ENCODE assay signal across 9 cellular contexts in genomic region chr1:151989131-151989868, GRCh38. TPM values are rescaled to one million over a fixed set of nuclear protein-coding genes. Genes with fewer than 3 reads are reported as not detected.
DNase-seq lines count a peak whose midpoint lies in the region; ATAC-seq and TF ChIP-seq lines count a peak whose summit lies in the region.
"Had no signal": no experiment of that assay in that cellular context is flagged by ENCODE, and none has a peak within 500 bp of the region (broad histone marks: within the 10 kb centered on the region; RNA-seq: fewer than 3 reads in every experiment).

No MANE protein-coding gene starts in this region.

- no peak for TF ChIP-seq POLR2A in spleen (IDR thresholded peaks at IDR 0.05)

- TF ChIP-seq CTCF in fibroblast of villous mesenchyme (IDR thresholded peaks at IDR 0.05; ENCODE audit: insufficient read depth, low read depth, low read length) (no peak), spleen (IDR thresholded peaks at IDR 0.05 in 8 of 11, conservative IDR thresholded peaks at IDR 0.05 in 3 of 11) (no peak), WTC11 (IDR thresholded peaks at IDR 0.05) (no peak)

- peak overlapping the region in 6 of 8 donors; percentile 23 to 72 (median 54) for H3K27ac ChIP-seq in spleen

- 36 to 47% (median 45%) methylated on average over 6 of the region's 6 CpGs for WGBS in spleen, 5 donors

- H3K9me3 ChIP-seq in spleen: no peaks in the 10 kb centered on the region

- POLR2A ChIA-PET in WTC11 (lab: Charles Lee): interaction anchor here (0.7 kb wide), 1 partner anchor 15 kb away, joined by 3 read pairs; no protein-coding TSS in a partner anchor

- H3K27me3 Mint-ChIP-seq in WTC11 (ENCODE audit: low read depth): peaks cover 5% of the 10 kb centered on the region; the same call in 1 of the 2 replicates
- H3K27me3 Mint-ChIP-seq: B cell had no signal

- H3K36me3 Mint-ChIP-seq in WTC11: peaks cover 18% of the 10 kb centered on the region

- peaks cover 0 to 23% (median 5%) of the 10 kb centered on the region in 6 donors for H3K36me3 ChIP-seq in spleen

- no peak overlapping the region for H3K27ac Mint-ChIP-seq in WTC11
- H3K27ac Mint-ChIP-seq: B cell had no signal

- CTCF ChIA-PET in WTC11 (lab: Charles Lee): interaction anchor here (1.4 to 9.2 kb wide), 5 partner anchors 13 to 56 kb away, joined by 5 to 83 read pairs (median 5); no protein-coding TSS in a partner anchor

- H3K27me3 ChIP-seq in spleen (replicated peaks in 1 of 7): peaks cover 0 to 19% (median 3%) of the 10 kb centered on the region in 7 donors

- intact Hi-C loops in spleen (cut with DNase I; ENCODE audit: low total_unique reads): no loop called here

- peaks cover 23 to 97% (median 64%) of the 10 kb centered on the region in 6 donors for H3K4me1 ChIP-seq in spleen

- peaks cover 57% of the 10 kb centered on the region for H3K4me1 Mint-ChIP-seq in WTC11

- peak overlapping the region; percentile 29 for H3K4me3 ChIP-seq in fibroblast of villous mesenchyme (ENCODE audit: low read depth, low read length)
- no peak overlapping the region for H3K4me3 ChIP-seq in spleen

- no peak for ATAC-seq in WTC11

- no peak overlapping the region for H3K4me3 Mint-ChIP-seq in WTC11
- H3K4me3 Mint-ChIP-seq: B cell had no signal

- H3K9me3 Mint-ChIP-seq in WTC11: no peaks in the 10 kb centered on the region

- DNase-seq in NK-92 treated with Interleukin-12 subunit alpha and Interleukin-12 subunit beta, amount 100 ng/mL, for 24 hours (lab: John Stamatoyannopoulos, UW): peak; percentile 60
- no peak for DNase-seq in NK-92 (lab: John Stamatoyannopoulos, UW; ENCODE audit: unreplicated experiment)
- peak; percentile 61 for DNase-seq in activated CD8-positive, alpha-beta memory T cell treated with anti-CD3 and anti-CD28 coated beads, Interleukin-2, amount 50 U/mL, for 4 hours
- peak; percentile 79 for DNase-seq in fibroblast of villous mesenchyme (ENCODE audit: low read depth)
- no peak for DNase-seq in spleen
- DNase-seq in WTC11 (ENCODE audit: low spot score): no peak
- DNase-seq in NCI-H2227 treated with DMSO at 0.1 percent for 48 hours (lab: John Stamatoyannopoulos, UW): no peak
- DNase-seq in NAMALWA (ENCODE audit: low spot score): no peak

TF ChIP-seq in WTC11, 78 proteins besides CTCF, POLR2A, EP300 and RAD21:
- no peak for TF ChIP-seq HMGA2 (CRISPR knock-in tag; IDR thresholded peaks at IDR 0.05)
- no peak for TF ChIP-seq PRDM15 (CRISPR knock-in tag; IDR thresholded peaks at IDR 0.05)
- TF ChIP-seq GTF2I (CRISPR knock-in tag; conservative IDR thresholded peaks at IDR 0.05): no peak
- no peak for TF ChIP-seq USF2 (CRISPR knock-in tag; IDR thresholded peaks at IDR 0.05)
- TF ChIP-seq FOXP1 (CRISPR knock-in tag; IDR thresholded peaks at IDR 0.05; ENCODE audit: borderline replicate concordance): no peak
- TF ChIP-seq HMGXB4 (CRISPR knock-in tag; IDR thresholded peaks at IDR 0.05): no peak
- TF ChIP-seq TP53 (CRISPR knock-in tag; IDR thresholded peaks at IDR 0.05): no peak
- TF ChIP-seq ZNF232 (CRISPR knock-in tag; IDR thresholded peaks at IDR 0.05): no peak
- no peak for TF ChIP-seq CREM (CRISPR knock-in tag; IDR thresholded peaks at IDR 0.05)
- TF ChIP-seq TEAD4 (CRISPR knock-in tag; IDR thresholded peaks at IDR 0.05): no peak
- TF ChIP-seq MYBL2 (CRISPR knock-in tag; IDR thresholded peaks at IDR 0.05): no peak
- no peak for TF ChIP-seq MXD4 (CRISPR knock-in tag; IDR thresholded peaks at IDR 0.05; ENCODE audit: borderline replicate concordance)
- no peak for TF ChIP-seq ZNF263 (CRISPR knock-in tag; IDR thresholded peaks at IDR 0.05; ENCODE audit: low read depth)

RNA-seq across cellular contexts. Expression of gene S100A10, which starts 4.4 kb away (rescaled TPM):
- total RNA-seq in fibroblast of villous mesenchyme (70.0 and 70.2 TPM in 2 replicates), spleen (10 to 100 TPM; 45.6 to 89.8 (median 70.4) TPM), WTC11 (2021) (150 to 161 TPM (median 159 TPM) in 3 replicates)
- 100 to 1,000 TPM in 1 of 3 donors, 10 to 100 TPM in 2; 91.9 to 167 (median 93.7) TPM for polyA plus RNA-seq in spleen

RNA-seq across cellular contexts. Expression of gene S100A11, which starts 47.5 kb away (rescaled TPM):
- total RNA-seq in fibroblast of villous mesenchyme (126 and 197 TPM in 2 replicates), spleen (100 to 1,000 TPM; 243 to 555 (median 365) TPM), WTC11 (2021) (126 to 181 TPM (median 163 TPM) in 3 replicates)
- polyA plus RNA-seq in spleen: 100 to 1,000 TPM; 499 to 669 (median 505) TPM

Comparison
In these comparisons a context has a peak if more than half of its experiments do, and no peak if none do; other contexts are left out.
1. DNase-seq: peak in NK-92 treated with Interleukin-12 subunit alpha and Interleukin-12 subunit beta, amount 100 ng/mL, for 24 hours (single experiment), activated CD8-positive, alpha-beta memory T cell treated with anti-CD3 and anti-CD28 coated beads, Interleukin-2, amount 50 U/mL, for 4 hours (single experiment) and fibroblast of villous mesenchyme (single experiment); none in NK-92 (single experiment), spleen (single experiment), WTC11 (single experiment), NCI-H2227 treated with DMSO at 0.1 percent for 48 hours (single experiment) and NAMALWA (single experiment).